ENCODE assay signal across 22 cellular contexts in the genomic region with DNA sequence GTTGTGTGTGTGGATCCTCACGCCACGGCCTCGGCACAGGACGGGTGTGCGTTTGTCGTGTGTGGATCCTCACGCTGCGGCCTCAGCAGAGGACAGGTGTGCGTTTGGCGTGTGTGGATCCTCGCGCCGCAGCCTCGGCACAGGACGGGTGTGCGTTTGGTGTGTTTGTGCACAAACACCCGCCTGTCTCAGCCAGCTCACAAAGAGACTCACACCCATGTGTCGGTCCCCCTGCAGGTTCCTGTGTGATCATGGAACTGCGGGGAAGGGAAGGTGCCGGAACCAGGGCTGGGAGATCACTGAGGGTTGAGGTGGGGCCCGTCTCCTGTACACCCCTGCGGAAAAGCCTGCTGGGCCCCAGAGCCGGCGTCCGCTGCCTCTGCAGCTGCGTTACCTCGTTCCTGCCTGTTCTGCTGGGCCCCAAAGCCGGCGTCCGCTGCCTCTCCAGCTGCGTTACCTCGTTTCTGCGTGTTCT.
"Had no signal": no experiment of that assay in that cellular context is flagged by ENCODE, and none has a peak within 500 bp of the region (broad histone marks: within the 10 kb centered on the region; RNA-seq: fewer than 3 reads in every experiment).

No MANE protein-coding gene starts in this region.

- H3K27me3 ChIP-seq: foreskin keratinocyte, hepatocyte, neutrophil, spleen, testis, tibial nerve had no signal

- H3K4me3 ChIP-seq: hepatocyte, left ventricle myocardium inferior, psoas muscle, spleen, testis, tibial nerve had no signal

- H2AFZ ChIP-seq: hepatocyte had no signal

- DNase-seq: foreskin keratinocyte; kidney; left cardiac atrium; left ventricle myocardium inferior; mammary epithelial cell; naive thymus-derived CD4-positive, alpha-beta T cell; nephron progenitor cell; psoas muscle; stimulated activated CD4-positive, alpha-beta T cell treated with anti-CD3 and anti-CD28 coated beads, Interleukin-15, amount 100 ng/mL, for 24 hours; stimulated activated CD4-positive, alpha-beta T cell treated with anti-CD3 and anti-CD28 coated beads, Interleukin-1b, Interleukin-23, amount 100 ng/mL, for 48 hours; stimulated activated CD4-positive, alpha-beta T cell treated with anti-CD3 and anti-CD28 coated beads, Interleukin-4, amount 100 ng/mL, for 24 hours; stimulated activated naive CD8-positive, alpha-beta T cell treated with anti-CD3 and anti-CD28 coated beads, Interleukin-15, amount 100 ng/mL, for 72 hours; testis had no signal

- H3K4me2 ChIP-seq: hepatocyte had no signal

- H3K4me3 Mint-ChIP-seq: dendritic cell treated with granulocyte-macrophage colony-stimulating factor and Interleukin-4, amounts not matched to agents 40 ng/mL and 50 ng/mL, for 4 days; naive thymus-derived CD4-positive, alpha-beta T cell; nephron progenitor cell; stimulated activated memory B cell treated with anti-CD40 and anti-IgM and Interleukin-4, amounts not matched to agents 10 μg/mL and 1 μg/mL and 100 μg/mL, for 72 hours; stimulated activated naive CD8-positive, alpha-beta T cell treated with anti-CD3 and anti-CD28 coated beads, Interleukin-15, amount 100 ng/mL, for 72 hours had no signal

- H3K4me1 ChIP-seq: foreskin keratinocyte, left ventricle myocardium inferior, psoas muscle, spleen, testis had no signal

- ATAC-seq: foreskin keratinocyte; naive thymus-derived CD4-positive, alpha-beta T cell; sciatic nerve; stimulated activated memory B cell treated with anti-CD40 and anti-IgM and Interleukin-4, amounts not matched to agents 10 μg/mL and 1 μg/mL and 100 μg/mL, for 72 hours had no signal

- H3K9me3 Mint-ChIP-seq: stimulated activated memory B cell treated with anti-CD40 and anti-IgM and Interleukin-4, amounts not matched to agents 10 μg/mL and 1 μg/mL and 100 μg/mL, for 72 hours; stimulated activated naive CD8-positive, alpha-beta T cell treated with anti-CD3 and anti-CD28 coated beads, Interleukin-15, amount 100 ng/mL, for 72 hours had no signal

- H3K4me1 Mint-ChIP-seq: nephron progenitor cell; stimulated activated memory B cell treated with anti-CD40 and anti-IgM and Interleukin-4, amounts not matched to agents 10 μg/mL and 1 μg/mL and 100 μg/mL, for 72 hours; stimulated activated naive CD8-positive, alpha-beta T cell treated with anti-CD3 and anti-CD28 coated beads, Interleukin-15, amount 100 ng/mL, for 72 hours had no signal

- H3K27ac Mint-ChIP-seq: dendritic cell treated with granulocyte-macrophage colony-stimulating factor and Interleukin-4, amounts not matched to agents 40 ng/mL and 50 ng/mL, for 4 days; stimulated activated memory B cell treated with anti-CD40 and anti-IgM and Interleukin-4, amounts not matched to agents 10 μg/mL and 1 μg/mL and 100 μg/mL, for 72 hours had no signal

- H3K79me2 ChIP-seq: hepatocyte had no signal

- FAIRE-seq: colon, endothelial cell of umbilical vein, kidney had no signal

- H3K27me3 Mint-ChIP-seq: dendritic cell treated with granulocyte-macrophage colony-stimulating factor and Interleukin-4, amounts not matched to agents 40 ng/mL and 50 ng/mL, for 4 days; naive thymus-derived CD4-positive, alpha-beta T cell; stimulated activated memory B cell treated with anti-CD40 and anti-IgM and Interleukin-4, amounts not matched to agents 10 μg/mL and 1 μg/mL and 100 μg/mL, for 72 hours; stimulated activated naive CD8-positive, alpha-beta T cell treated with anti-CD3 and anti-CD28 coated beads, Interleukin-15, amount 100 ng/mL, for 72 hours had no signal

- H3K9me3 ChIP-seq: testis had no signal

- H3K27ac ChIP-seq: foreskin keratinocyte, hepatocyte, left ventricle myocardium inferior, neutrophil, psoas muscle, spleen, testis, tibial nerve had no signal
